Comparison of ENCODE assay signal across 11 cellular contexts in the genomic region with DNA sequence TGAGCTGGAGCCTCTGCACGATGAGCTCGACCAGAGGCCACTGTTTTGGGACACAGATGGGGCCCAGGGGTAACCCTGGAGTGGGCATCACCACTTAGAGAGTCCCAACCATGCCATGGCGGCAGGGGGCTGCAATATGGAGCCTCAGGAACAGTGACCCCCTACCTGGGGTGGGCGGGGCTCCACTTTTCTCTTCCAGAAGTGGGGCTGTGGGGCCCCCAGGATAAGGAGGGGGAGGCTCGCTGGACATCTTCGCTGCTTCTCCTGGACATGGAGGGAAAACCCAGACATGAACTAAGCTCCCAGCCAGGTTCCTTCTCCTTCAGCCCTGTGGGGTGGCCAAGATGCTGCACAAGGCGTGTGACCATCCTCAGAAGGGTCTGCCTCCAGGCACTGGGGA. TPM values are rescaled to one million over a fixed set of nuclear protein-coding genes. Genes with fewer than 3 reads are reported as not detected.
DNase-seq lines count a peak whose midpoint lies in the region; ATAC-seq and TF ChIP-seq lines count a peak whose summit lies in the region.
"Had no signal": no experiment of that assay in that cellular context is flagged by ENCODE, and none has a peak within 500 bp of the region (broad histone marks: within the 10 kb centered on the region; RNA-seq: fewer than 3 reads in every experiment).

No MANE protein-coding gene starts in this region.

- CTCF ChIA-PET in CD4-positive, alpha-beta T cell (lab: Charles Lee): no interaction called here
- CTCF ChIA-PET in activated CD8-positive, alpha-beta T cell treated with anti-CD3 and anti-CD28 coated beads for 36 hours (lab: Charles Lee): interaction anchor here (0.5 to 1.9 kb wide), 2 partner anchors 36 to 86 kb away, joined by 3 to 9 read pairs; no protein-coding TSS in a partner anchor

- H3K27me3 ChIP-seq in CD4-positive, alpha-beta T cell (ENCODE audit: control insufficient read depth, insufficient read depth, low read length): no peaks in the 10 kb centered on the region
- H3K27me3 ChIP-seq in muscle layer of duodenum (ENCODE audit: low read depth, low read length): no peaks in the 10 kb centered on the region
- no peaks in the 10 kb centered on the region for H3K27me3 ChIP-seq in brain microvascular endothelial cell (replicated peaks)
- H3K27me3 ChIP-seq in foreskin keratinocyte: no peaks in the 10 kb centered on the region

- peaks cover 55% of the 10 kb centered on the region for H3K36me3 Mint-ChIP-seq in CD4-positive, alpha-beta T cell (ENCODE audit: low read depth)
- peaks cover 21% of the 10 kb centered on the region for H3K36me3 Mint-ChIP-seq in activated CD8-positive, alpha-beta T cell treated with anti-CD3 and anti-CD28 coated beads for 36 hours (ENCODE audit: low read depth)

- intact Hi-C loops in CD4-positive, alpha-beta T cell (cut with DNase I, micrococcal nuclease): loop anchor here in 1 of 2 experiments (2.0 kb wide), 2 partner anchors 15 to 35 kb away; no protein-coding TSS in a partner anchor
- intact Hi-C loops in activated CD8-positive, alpha-beta T cell treated with anti-CD3 and anti-CD28 coated beads for 36 hours (cut with micrococcal nuclease): no loop called here

- no peak for ATAC-seq in CD4-positive, alpha-beta T cell (ENCODE audit: poor library complexity)
- no peak for ATAC-seq in activated CD8-positive, alpha-beta T cell treated with anti-CD3 and anti-CD28 coated beads for 36 hours
- no peak for ATAC-seq in foreskin keratinocyte

- TF ChIP-seq CTCF in CD4-positive, alpha-beta T cell (IDR thresholded peaks at IDR 0.05): no peak
- no peak for TF ChIP-seq CTCF in activated CD8-positive, alpha-beta T cell treated with anti-CD3 and anti-CD28 coated beads for 36 hours (IDR thresholded peaks at IDR 0.05)
- TF ChIP-seq CTCF in brain microvascular endothelial cell (IDR thresholded peaks at IDR 0.05; ENCODE audit: low read depth, low read length, missing control alignments): no peak
- no peak for TF ChIP-seq CTCF in foreskin keratinocyte (conservative IDR thresholded peaks at IDR 0.05)

- POLR2A ChIA-PET in CD4-positive, alpha-beta T cell (lab: Charles Lee): interaction anchor here (1.2 to 2.4 kb wide), 5 partner anchors 8 to 111 kb away, joined by 3 to 23 read pairs (median 4); a partner anchor contains a TSS
- POLR2A ChIA-PET in activated CD8-positive, alpha-beta T cell treated with anti-CD3 and anti-CD28 coated beads for 36 hours (lab: Charles Lee): interaction anchor here (0.9 to 1.3 kb wide), 5 partner anchors 8 to 35 kb away, joined by 3 to 5 read pairs (median 3); no protein-coding TSS in a partner anchor

- H3K4me1 Mint-ChIP-seq in CD4-positive, alpha-beta T cell (ENCODE audit: low read depth): peaks cover 57% of the 10 kb centered on the region
- peaks cover 44% of the 10 kb centered on the region for H3K4me1 Mint-ChIP-seq in activated CD8-positive, alpha-beta T cell treated with anti-CD3 and anti-CD28 coated beads for 36 hours (ENCODE audit: low read depth)

- H3K4me3 ChIP-seq in muscle layer of duodenum (ENCODE audit: low read depth in 1 of 2, low read length in 2 of 2) (no peak overlapping the region), brain microvascular endothelial cell (ENCODE audit: low read depth, low read length) (no peak overlapping the region)

- peak overlapping the region; percentile 61 for H3K27ac ChIP-seq in CD4-positive, alpha-beta T cell (ENCODE audit: low read depth, low read length)
- peak overlapping the region; percentile 65 for H3K27ac ChIP-seq in muscle layer of duodenum (ENCODE audit: low read length)
- no peak overlapping the region for H3K27ac ChIP-seq in brain microvascular endothelial cell
- no peak overlapping the region for H3K27ac ChIP-seq in foreskin keratinocyte

- no peaks in the 10 kb centered on the region for H3K27me3 Mint-ChIP-seq in CD4-positive, alpha-beta T cell
- H3K27me3 Mint-ChIP-seq in activated CD8-positive, alpha-beta T cell treated with anti-CD3 and anti-CD28 coated beads for 36 hours: no peaks in the 10 kb centered on the region
- H3K27me3 Mint-ChIP-seq: activated naive CD4-positive, alpha-beta T cell treated with anti-CD3 and anti-CD28 coated beads, Interleukin-2, amount 50 U/mL, for 24 hours had no signal

- H3K36me3 ChIP-seq in muscle layer of duodenum (ENCODE audit: control insufficient read depth in 1 of 2, insufficient read depth in 2 of 2, low read length in 2 of 2) (peaks cover 22 to 38% of the 10 kb centered on the region in 2 donors), brain microvascular endothelial cell (replicated peaks) (peaks cover 45% of the 10 kb centered on the region)

- no peaks in the 10 kb centered on the region for H3K9me3 ChIP-seq in CD4-positive, alpha-beta T cell (ENCODE audit: control insufficient read depth, low read length)
- H3K9me3 ChIP-seq in muscle layer of duodenum (ENCODE audit: control insufficient read depth in 1 of 2, low read length in 2 of 2): no peaks in the 10 kb centered on the region

- in situ Hi-C loops in brain microvascular endothelial cell (cut with HindIII; ENCODE audit: low pct_ligation_motif_present, low sequenced_read_pairs): no loop called here

- peak overlapping the region; percentile 88 for H3K27ac Mint-ChIP-seq in CD4-positive, alpha-beta T cell
- peak overlapping the region; percentile 89 for H3K27ac Mint-ChIP-seq in activated CD8-positive, alpha-beta T cell treated with anti-CD3 and anti-CD28 coated beads for 36 hours

- no peaks in the 10 kb centered on the region for H3K9me3 Mint-ChIP-seq in CD4-positive, alpha-beta T cell
- H3K9me3 Mint-ChIP-seq in activated CD8-positive, alpha-beta T cell treated with anti-CD3 and anti-CD28 coated beads for 36 hours: no peaks in the 10 kb centered on the region
- H3K9me3 Mint-ChIP-seq: activated naive CD4-positive, alpha-beta T cell treated with anti-CD3 and anti-CD28 coated beads, Interleukin-2, amount 50 U/mL, for 24 hours had no signal

- no peak for DNase-seq in CD4-positive, alpha-beta T cell
- DNase-seq in activated CD8-positive, alpha-beta T cell treated with anti-CD3 and anti-CD28 coated beads for 36 hours: no peak
- DNase-seq in NCI-H1092 (lab: John Stamatoyannopoulos, UW) (no peak), brain microvascular endothelial cell (no peak), foreskin keratinocyte (no peak)
- DNase-seq: NCI-H2029; stimulated activated CD4-positive, alpha-beta T cell treated with anti-CD3 and anti-CD28 coated beads, Interleukin-4, amount 100 ng/mL, for 1 hour had no signal

- H3K4me1 ChIP-seq in muscle layer of duodenum (ENCODE audit: control insufficient read depth in 1 of 2, insufficient read depth in 2 of 2, low read length in 2 of 2): peaks cover 29 to 42% of the 10 kb centered on the region in 2 donors
- no peaks in the 10 kb centered on the region for H3K4me1 ChIP-seq in foreskin keratinocyte

- no peak overlapping the region for H3K4me3 Mint-ChIP-seq in CD4-positive, alpha-beta T cell
- no peak overlapping the region for H3K4me3 Mint-ChIP-seq in activated CD8-positive, alpha-beta T cell treated with anti-CD3 and anti-CD28 coated beads for 36 hours
- H3K4me3 Mint-ChIP-seq: activated naive CD4-positive, alpha-beta T cell treated with anti-CD3 and anti-CD28 coated beads, Interleukin-2, amount 50 U/mL, for 24 hours had no signal

RNA-seq across cellular contexts. Expression of a gene that starts 24.7 kb away (rescaled TPM):
- total RNA-seq in CD4-positive, alpha-beta T cell: 10 to 100 TPM; 19.5 to 22.4 TPM
- 10 to 100 TPM; 31.9 to 32.2 TPM for total RNA-seq in activated CD8-positive, alpha-beta T cell treated with anti-CD3 and anti-CD28 coated beads for 36 hours
- total RNA-seq in foreskin keratinocyte: 45.2 and 46.3 TPM in 2 replicates
- 50.2 and 52.6 TPM in 2 replicates for polyA plus RNA-seq in foreskin keratinocyte

RNA-seq across cellular contexts. Expression of a gene that starts 37.7 kb away (rescaled TPM):
- 10 to 100 TPM; 63.4 to 66.4 TPM for total RNA-seq in CD4-positive, alpha-beta T cell
- 10 to 100 TPM; 64.7 to 65.4 TPM for total RNA-seq in activated CD8-positive, alpha-beta T cell treated with anti-CD3 and anti-CD28 coated beads for 36 hours
- total RNA-seq in foreskin keratinocyte: 140 and 152 TPM in 2 replicates
- polyA plus RNA-seq in foreskin keratinocyte: 200 and 221 TPM in 2 replicates

RNA-seq across cellular contexts. Expression of a gene that starts 39.5 kb away (rescaled TPM):
- total RNA-seq in CD4-positive, alpha-beta T cell: 10 to 100 TPM; 28.6 to 29.5 TPM
- 10 to 100 TPM; 45.3 to 53.6 TPM for total RNA-seq in activated CD8-positive, alpha-beta T cell treated with anti-CD3 and anti-CD28 coated beads for 36 hours
- total RNA-seq in foreskin keratinocyte: 75.5 and 75.9 TPM in 2 replicates
- 81.9 and 83.9 TPM in 2 replicates for polyA plus RNA-seq in foreskin keratinocyte

RNA-seq across cellular contexts. Expression of a gene that starts 42.3 kb away (rescaled TPM):
- under 1 TPM; 0.27 to 0.42 TPM for total RNA-seq in CD4-positive, alpha-beta T cell
- total RNA-seq in activated CD8-positive, alpha-beta T cell treated with anti-CD3 and anti-CD28 coated beads for 36 hours: under 1 TPM; 0.16 to 0.32 TPM
- not detected in 2 replicates for total RNA-seq in foreskin keratinocyte
- polyA plus RNA-seq in foreskin keratinocyte: not detected in 2 replicates
- total RNA-seq: endothelial cell of umbilical vein, ureter had no signal
- polyA plus RNA-seq: endothelial cell of umbilical vein had no signal

Comparison
In these comparisons a context has a peak if more than half of its experiments do, and no peak if none do; other contexts are left out.
1. H3K27ac ChIP-seq: peak in CD4-positive, alpha-beta T cell (single experiment) and muscle layer of duodenum (single experiment); none in brain microvascular endothelial cell (single experiment) and foreskin keratinocyte (single experiment).